ENCODE assay signal across 9 cellular contexts in the genomic region with DNA sequence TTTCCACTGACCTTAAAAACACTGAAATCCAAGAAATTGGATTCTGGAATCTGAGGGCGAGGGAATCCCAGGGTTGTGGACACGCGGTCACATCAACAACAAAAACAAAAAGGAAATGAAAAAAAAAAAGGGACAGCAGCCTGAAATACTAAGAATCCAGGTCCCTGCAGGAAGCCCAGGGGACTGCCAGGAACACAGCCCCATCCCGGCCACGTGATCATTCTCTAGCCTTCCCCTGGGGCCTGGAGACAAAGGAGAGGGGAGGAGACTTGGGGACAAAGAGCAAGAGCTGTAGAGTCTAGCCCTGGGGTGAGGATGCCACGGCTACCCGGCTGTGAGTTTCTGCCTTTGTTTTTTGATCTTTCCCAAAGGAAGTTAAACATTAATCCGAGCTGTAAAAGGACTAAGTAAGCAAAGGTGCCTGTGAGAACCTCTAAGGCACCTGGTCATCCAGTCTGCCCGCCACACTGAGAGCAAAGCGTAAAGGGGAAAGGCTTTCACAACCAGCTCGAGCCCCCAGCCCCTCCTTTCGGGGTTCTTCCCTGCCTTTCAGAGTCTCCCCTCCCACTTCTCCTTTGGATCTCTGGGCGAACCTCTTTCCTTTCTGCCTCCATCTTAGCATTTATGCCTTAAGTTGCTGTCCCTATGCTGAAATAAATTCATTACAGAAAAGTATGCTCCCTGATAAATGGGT. TPM values are rescaled to one million over a fixed set of nuclear protein-coding genes. Genes with fewer than 3 reads are reported as not detected.
A peak's percentile ranks its signal among the peaks of the same experiment; 100 is the strongest.
DNase-seq lines count a peak whose midpoint lies in the region; ATAC-seq and TF ChIP-seq lines count a peak whose summit lies in the region.
"Had no signal": no experiment of that assay in that cellular context is flagged by ENCODE, and none has a peak within 500 bp of the region (broad histone marks: within the 10 kb centered on the region; RNA-seq: fewer than 3 reads in every experiment).

No MANE protein-coding gene starts in this region.

- H3K27ac Mint-ChIP-seq in WTC11: peak overlapping the region; percentile 100
- H3K27ac Mint-ChIP-seq: memory B cell had no signal

- peak overlapping the region; percentile 41 to 87 (median 80) for H3K27ac ChIP-seq in heart left ventricle
- H3K27ac ChIP-seq in ovary: peak overlapping the region in 1 of 2 donors; percentile 68

- no peaks in the 10 kb centered on the region for H3K9me3 ChIP-seq in heart left ventricle
- H3K9me3 ChIP-seq in ovary: no peaks in the 10 kb centered on the region

- no peaks in the 10 kb centered on the region for H3K27me3 Mint-ChIP-seq in WTC11 (ENCODE audit: low read depth)

- DNase-seq in COLO829 (ENCODE audit: low spot score) (peak; percentile 61), NCI-H146 (lab: John Stamatoyannopoulos, UW) (peak; percentile 99), WTC11 (ENCODE audit: low spot score) (peak; percentile 95), heart left ventricle (peak; percentile 69 to 88 (median 80)), ovary (peak; percentile 52 to 73 (median 57)), T-helper 1 cell (no peak)
- no peak for DNase-seq in NK-92 treated with Interleukin-12 subunit alpha and Interleukin-12 subunit beta, amount 100 ng/mL, for 24 hours (lab: John Stamatoyannopoulos, UW)

- POLR2A ChIA-PET in WTC11 (lab: Charles Lee): interaction anchor here (0.5 to 2.2 kb wide), 8 partner anchors 10 to 790 kb away, joined by 3 to 31 read pairs (median 4); a partner anchor contains a TSS

- no peak for TF ChIP-seq CTCF in WTC11 (IDR thresholded peaks at IDR 0.05)
- TF ChIP-seq CTCF in heart left ventricle (IDR thresholded peaks at IDR 0.05): peak in 4 of 12 donors; percentile 14 to 41 (median 26)
- TF ChIP-seq CTCF in ovary (IDR thresholded peaks at IDR 0.05): peak in 1 of 3 donors; percentile 11

- H3K4me1 Mint-ChIP-seq in WTC11: peaks cover 47% of the 10 kb centered on the region

- no peak for TF ChIP-seq EP300 in ovary (IDR thresholded peaks at IDR 0.05)

- peaks cover 20% of the 10 kb centered on the region for H3K36me3 Mint-ChIP-seq in WTC11
- H3K36me3 Mint-ChIP-seq: memory B cell had no signal

- ATAC-seq in WTC11 (peak; percentile 98), heart left ventricle (peak; percentile 95 to 99 (median 96)), HG03439 (IDR thresholded peaks at IDR 0.05; ENCODE audit: unreplicated experiment) (no peak)

- H3K27me3 ChIP-seq in heart left ventricle (no peaks in the 10 kb centered on the region), ovary (no peaks in the 10 kb centered on the region)

- peak overlapping the region; percentile 86 for H3K4me3 Mint-ChIP-seq in WTC11
- H3K4me3 Mint-ChIP-seq: memory B cell had no signal

- TF ChIP-seq POLR2A in heart left ventricle (IDR thresholded peaks at IDR 0.05) (peak in 1 of 2 donors; percentile 31), ovary (IDR thresholded peaks at IDR 0.05) (no peak)

- peaks cover 3% of the 10 kb centered on the region; the same call in 1 of the 2 replicates for H3K9me3 Mint-ChIP-seq in WTC11
- H3K9me3 Mint-ChIP-seq: memory B cell had no signal

- intact Hi-C loops in heart left ventricle (cut with DNase I): no loop called here
- intact Hi-C loops in ovary (cut with DNase I): loop anchor here in 1 of 4 donors (10.0 kb wide), 1 partner anchor 420 kb away; no protein-coding TSS in a partner anchor

- 4 to 18% (median 7%) methylated on average over 13 of the region's 13 CpGs for WGBS in heart left ventricle, 4 donors
- WGBS in ovary, 3 donors: 1 to 11% (median 2%) methylated on average over 13 of the region's 13 CpGs

- H3K36me3 ChIP-seq in heart left ventricle (no peaks in the 10 kb centered on the region), ovary (no peaks in the 10 kb centered on the region)

- H3K4me1 ChIP-seq in heart left ventricle (peaks cover 0 to 27% (median 8%) of the 10 kb centered on the region in 12 donors), ovary (ENCODE audit: insufficient read depth) (no peaks in the 10 kb centered on the region)

- H3K4me3 ChIP-seq in heart left ventricle (peak overlapping the region in 11 of 12 donors; percentile 13 to 53 (median 46)), ovary (peak overlapping the region; percentile 28)

- CTCF ChIA-PET in WTC11 (lab: Charles Lee): interaction anchor here (0.7 to 3.6 kb wide), 8 partner anchors 9 to 709 kb away, joined by 3 to 51 read pairs (median 8); a partner anchor contains a TSS

TF ChIP-seq in WTC11, 78 proteins besides CTCF, POLR2A, EP300 and RAD21 (continues in another document):
- TF ChIP-seq, protein P1, sequence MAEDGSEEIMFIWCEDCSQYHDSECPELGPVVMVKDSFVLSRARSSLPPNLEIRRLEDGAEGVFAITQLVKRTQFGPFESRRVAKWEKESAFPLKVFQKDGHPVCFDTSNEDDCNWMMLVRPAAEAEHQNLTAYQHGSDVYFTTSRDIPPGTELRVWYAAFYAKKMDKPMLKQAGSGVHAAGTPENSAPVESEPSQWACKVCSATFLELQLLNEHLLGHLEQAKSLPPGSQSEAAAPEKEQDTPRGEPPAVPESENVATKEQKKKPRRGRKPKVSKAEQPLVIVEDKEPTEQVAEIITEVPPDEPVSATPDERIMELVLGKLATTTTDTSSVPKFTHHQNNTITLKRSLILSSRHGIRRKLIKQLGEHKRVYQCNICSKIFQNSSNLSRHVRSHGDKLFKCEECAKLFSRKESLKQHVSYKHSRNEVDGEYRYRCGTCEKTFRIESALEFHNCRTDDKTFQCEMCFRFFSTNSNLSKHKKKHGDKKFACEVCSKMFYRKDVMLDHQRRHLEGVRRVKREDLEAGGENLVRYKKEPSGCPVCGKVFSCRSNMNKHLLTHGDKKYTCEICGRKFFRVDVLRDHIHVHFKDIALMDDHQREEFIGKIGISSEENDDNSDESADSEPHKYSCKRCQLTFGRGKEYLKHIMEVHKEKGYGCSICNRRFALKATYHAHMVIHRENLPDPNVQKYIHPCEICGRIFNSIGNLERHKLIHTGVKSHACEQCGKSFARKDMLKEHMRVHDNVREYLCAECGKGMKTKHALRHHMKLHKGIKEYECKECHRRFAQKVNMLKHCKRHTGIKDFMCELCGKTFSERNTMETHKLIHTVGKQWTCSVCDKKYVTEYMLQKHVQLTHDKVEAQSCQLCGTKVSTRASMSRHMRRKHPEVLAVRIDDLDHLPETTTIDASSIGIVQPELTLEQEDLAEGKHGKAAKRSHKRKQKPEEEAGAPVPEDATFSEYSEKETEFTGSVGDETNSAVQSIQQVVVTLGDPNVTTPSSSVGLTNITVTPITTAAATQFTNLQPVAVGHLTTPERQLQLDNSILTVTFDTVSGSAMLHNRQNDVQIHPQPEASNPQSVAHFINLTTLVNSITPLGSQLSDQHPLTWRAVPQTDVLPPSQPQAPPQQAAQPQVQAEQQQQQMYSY (CRISPR knock-in tag; IDR thresholded peaks at IDR 0.05): no peak
- TF ChIP-seq ZNF138 (CRISPR knock-in tag; conservative IDR thresholded peaks at IDR 0.05): no peak
- TF ChIP-seq, protein P2, sequence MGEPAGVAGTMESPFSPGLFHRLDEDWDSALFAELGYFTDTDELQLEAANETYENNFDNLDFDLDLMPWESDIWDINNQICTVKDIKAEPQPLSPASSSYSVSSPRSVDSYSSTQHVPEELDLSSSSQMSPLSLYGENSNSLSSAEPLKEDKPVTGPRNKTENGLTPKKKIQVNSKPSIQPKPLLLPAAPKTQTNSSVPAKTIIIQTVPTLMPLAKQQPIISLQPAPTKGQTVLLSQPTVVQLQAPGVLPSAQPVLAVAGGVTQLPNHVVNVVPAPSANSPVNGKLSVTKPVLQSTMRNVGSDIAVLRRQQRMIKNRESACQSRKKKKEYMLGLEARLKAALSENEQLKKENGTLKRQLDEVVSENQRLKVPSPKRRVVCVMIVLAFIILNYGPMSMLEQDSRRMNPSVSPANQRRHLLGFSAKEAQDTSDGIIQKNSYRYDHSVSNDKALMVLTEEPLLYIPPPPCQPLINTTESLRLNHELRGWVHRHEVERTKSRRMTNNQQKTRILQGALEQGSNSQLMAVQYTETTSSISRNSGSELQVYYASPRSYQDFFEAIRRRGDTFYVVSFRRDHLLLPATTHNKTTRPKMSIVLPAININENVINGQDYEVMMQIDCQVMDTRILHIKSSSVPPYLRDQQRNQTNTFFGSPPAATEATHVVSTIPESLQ (CRISPR knock-in tag; IDR thresholded peaks at IDR 0.05): no peak
- TF ChIP-seq CBFB (CRISPR knock-in tag; IDR thresholded peaks at IDR 0.05; ENCODE audit: low read depth): no peak
- no peak for TF ChIP-seq ELF4 (CRISPR knock-in tag; IDR thresholded peaks at IDR 0.05; ENCODE audit: low read depth)
- peak; percentile 53; the same call in 1 of the 2 replicates for TF ChIP-seq FOXK1 (CRISPR knock-in tag; IDR thresholded peaks at IDR 0.05)
- TF ChIP-seq ETV6 (CRISPR knock-in tag; IDR thresholded peaks at IDR 0.05): peak; percentile 71
- 0 out of 2 replicates have a peak, but pooled peaks have one; percentile 34 for TF ChIP-seq TP53 (CRISPR knock-in tag; IDR thresholded peaks at IDR 0.05)
- TF ChIP-seq TEAD1 (CRISPR knock-in tag; IDR thresholded peaks at IDR 0.05): 0 out of 2 replicates have a peak, but pooled peaks have one; percentile 21
- peak; percentile 69 for TF ChIP-seq SP1 (CRISPR knock-in tag; conservative IDR thresholded peaks at IDR 0.05)
- TF ChIP-seq, protein P3, sequence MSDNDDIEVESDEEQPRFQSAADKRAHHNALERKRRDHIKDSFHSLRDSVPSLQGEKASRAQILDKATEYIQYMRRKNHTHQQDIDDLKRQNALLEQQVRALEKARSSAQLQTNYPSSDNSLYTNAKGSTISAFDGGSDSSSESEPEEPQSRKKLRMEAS (CRISPR knock-in tag; IDR thresholded peaks at IDR 0.05): peak; percentile 78
- TF ChIP-seq NFE2L1 (CRISPR knock-in tag; IDR thresholded peaks at IDR 0.05): peak; percentile 18; the same call in 1 of the 2 replicates

RNA-seq across cellular contexts. Expression of a gene that starts 24.1 kb away (rescaled TPM):
- 214 to 229 TPM (median 227 TPM) in 3 replicates for total RNA-seq in WTC11 (2021)
- total RNA-seq in heart left ventricle: 1 to 10 TPM in 1 of 9 donors, under 1 TPM in 3, not detected in 5; 0.20 to 1.1 (median 0.37) TPM
- under 1 TPM; 0.15 to 0.30 TPM for polyA plus RNA-seq in heart left ventricle
- total RNA-seq in ovary: 10 to 100 TPM in 3 of 7 donors, 1 to 10 TPM in 2, under 1 TPM in 2; 0.35 to 50.3 (median 7.5) TPM
- polyA plus RNA-seq in ovary: 1 to 10 TPM; 1.1 to 1.9 TPM

RNA-seq across cellular contexts. Expression of a gene that starts 57.9 kb away (rescaled TPM):
- total RNA-seq in WTC11 (2021) (207 to 244 TPM (median 209 TPM) in 3 replicates), heart left ventricle (10 to 100 TPM in 7 of 9 donors, 1 to 10 TPM in 2; 7.7 to 19.0 (median 13.2) TPM), ovary (10 to 100 TPM in 5 of 7 donors, 1 to 10 TPM in 2; 8.5 to 16.4 (median 10.7) TPM)
- polyA plus RNA-seq in heart left ventricle (10 to 100 TPM in 1 of 2 donors, 1 to 10 TPM in 1; 4.4 to 11.4 TPM), ovary (10 to 100 TPM; 10.3 to 11.1 TPM)

Comparison
In these comparisons a context has a peak if more than half of its experiments do, and no peak if none do; other contexts are left out.
1. DNase-seq: peak in COLO829 (single experiment), NCI-H146 (single experiment), WTC11 (single experiment), heart left ventricle (5 of 5) and ovary (5 of 5); none in T-helper 1 cell (0 of 5) and NK-92 treated with Interleukin-12 subunit alpha and Interleukin-12 subunit beta, amount 100 ng/mL, for 24 hours (single experiment).
2. RNA of a gene that starts 57.9 kb away (total RNA-seq): 207 to 244 TPM in WTC11; 7.7 to 19.0 TPM in heart left ventricle and 8.5 to 16.4 TPM in ovary; every median in the first group is over 10 times any median in the second.